In genomic region chr1:51534447-51534846, GRCh38 we compare ENCODE assay signal across 2 cellular contexts.
TF ChIP-seq lines count a peak whose summit lies in the region.

No MANE protein-coding gene starts in this region.

TF ChIP-seq in HepG2, 621 proteins besides CTCF, POLR2A, EP300 and RAD21:
- TF ChIP-seq ZUFSP (CRISPR knock-in tag; IDR thresholded peaks at IDR 0.05; ENCODE audit: borderline replicate concordance): no peak
- TF ChIP-seq ZNF235 (CRISPR knock-in tag; IDR thresholded peaks at IDR 0.05; ENCODE audit: borderline replicate concordance): no peak
- TF ChIP-seq ZNF720 (CRISPR knock-in tag; IDR thresholded peaks at IDR 0.05): no peak
- TF ChIP-seq SNAPC2 (CRISPR knock-in tag; IDR thresholded peaks at IDR 0.05): no peak
- TF ChIP-seq ZFP90 (CRISPR knock-in tag; IDR thresholded peaks at IDR 0.05; ENCODE audit: borderline replicate concordance): no peak
- TF ChIP-seq DMAP1 (CRISPR knock-in tag; IDR thresholded peaks at IDR 0.05): no peak
- TF ChIP-seq PREB (CRISPR knock-in tag; IDR thresholded peaks at IDR 0.05): no peak
- no peak for TF ChIP-seq NKX3-1 (CRISPR knock-in tag; IDR thresholded peaks at IDR 0.05)
- no peak for TF ChIP-seq ARNT2 (CRISPR knock-in tag; IDR thresholded peaks at IDR 0.05; ENCODE audit: low read depth)
- no peak for TF ChIP-seq ZNF138 (CRISPR knock-in tag; IDR thresholded peaks at IDR 0.05; ENCODE audit: low read depth)
- TF ChIP-seq SNRNP70 (IDR thresholded peaks at IDR 0.05; ENCODE audit: low read depth, low read length): no peak
- TF ChIP-seq ZSCAN20 (CRISPR knock-in tag; IDR thresholded peaks at IDR 0.05; ENCODE audit: borderline replicate concordance): no peak
- no peak for TF ChIP-seq ZFYVE20 (CRISPR knock-in tag; IDR thresholded peaks at IDR 0.05; ENCODE audit: borderline replicate concordance, low read depth)
- TF ChIP-seq ZMYM3 (CRISPR knock-in tag; IDR thresholded peaks at IDR 0.05): no peak

TF ChIP-seq in SK-N-SH, 30 proteins besides CTCF, POLR2A, EP300 and RAD21:
- no peak for TF ChIP-seq POLR2AphosphoS5 (IDR thresholded peaks at IDR 0.05; ENCODE audit: low read depth, low read length)
- TF ChIP-seq PBX3 (IDR thresholded peaks at IDR 0.05): no peak
- TF ChIP-seq USF1 (IDR thresholded peaks at IDR 0.05; ENCODE audit: borderline replicate concordance, low read depth): no peak
- TF ChIP-seq YY1 (IDR thresholded peaks at IDR 0.05; ENCODE audit: low read depth): no peak
- no peak for TF ChIP-seq MXI1 (IDR thresholded peaks at IDR 0.05; ENCODE audit: low read depth, low read length)
- TF ChIP-seq EZH2phosphoT487 (IDR thresholded peaks at IDR 0.05; ENCODE audit: borderline replicate concordance, low read depth): no peak
- TF ChIP-seq NFIC (IDR thresholded peaks at IDR 0.05; ENCODE audit: borderline replicate concordance): no peak
- no peak for TF ChIP-seq MEF2A (IDR thresholded peaks at IDR 0.05; ENCODE audit: borderline replicate concordance, low read depth)
- no peak for TF ChIP-seq FOXJ3 (CRISPR knock-in tag; IDR thresholded peaks at IDR 0.05)
- TF ChIP-seq ZBTB33 (IDR thresholded peaks at IDR 0.05; ENCODE audit: borderline replicate concordance, low read depth): no peak
- TF ChIP-seq FOXM1 (IDR thresholded peaks at IDR 0.05; ENCODE audit: low read depth): no peak
- no peak for TF ChIP-seq RCOR1 (IDR thresholded peaks at IDR 0.05; ENCODE audit: low read length)
- TF ChIP-seq SMC3 (IDR thresholded peaks at IDR 0.05; ENCODE audit: low read depth, low read length): no peak
- no peak for TF ChIP-seq TCF12 (IDR thresholded peaks at IDR 0.05)
- TF ChIP-seq FOSL2 (IDR thresholded peaks at IDR 0.05; ENCODE audit: borderline replicate concordance, low read depth): no peak
- no peak for TF ChIP-seq TEAD4 (IDR thresholded peaks at IDR 0.05; ENCODE audit: borderline replicate concordance, insufficient read depth)
